1 cellular context compared by ENCODE assay signal in genomic region chr9:133534346-133535284, GRCh38.
TF ChIP-seq lines count a peak whose summit lies in the region.

Gene ADAMTSL2 (plus strand): TSS chr9:133534704. CDS start chr9:133536713, 2,009 bp downstream.

TF ChIP-seq in HepG2, 621 proteins besides CTCF, POLR2A, EP300 and RAD21 (continued from another document and continues in another):
- TF ChIP-seq TFAP4 (IDR thresholded peaks at IDR 0.05; ENCODE audit: borderline replicate concordance, low read depth) (peak; percentile 53; the same call in 1 of the 2 replicates), ZBTB44 (CRISPR knock-in tag; IDR thresholded peaks at IDR 0.05) (no peak), MIER3 (CRISPR knock-in tag; IDR thresholded peaks at IDR 0.05; ENCODE audit: borderline replicate concordance) (no peak), AHDC1 (CRISPR knock-in tag; IDR thresholded peaks at IDR 0.05; ENCODE audit: borderline replicate concordance) (no peak), MXD4 (CRISPR knock-in tag; IDR thresholded peaks at IDR 0.05) (no peak), RFXAP (CRISPR knock-in tag; IDR thresholded peaks at IDR 0.05; ENCODE audit: borderline replicate concordance) (no peak), HNRNPL (IDR thresholded peaks at IDR 0.05; ENCODE audit: low read depth, low read length) (no peak), THAP11 (CRISPR knock-in tag; IDR thresholded peaks at IDR 0.05) (no peak), ZMYM4 (CRISPR knock-in tag; IDR thresholded peaks at IDR 0.05) (0 out of 2 replicates have a peak, but pooled peaks have one; percentile 29), TRAFD1 (CRISPR knock-in tag; IDR thresholded peaks at IDR 0.05; ENCODE audit: borderline replicate concordance) (no peak), MAX (IDR thresholded peaks at IDR 0.05) (peak; percentile 33; the same call in 1 of the 2 replicates), ZFP91 (CRISPR knock-in tag; IDR thresholded peaks at IDR 0.05; ENCODE audit: borderline replicate concordance) (peak; percentile 40; the same call in 1 of the 2 replicates), CSRNP1 (CRISPR knock-in tag; IDR thresholded peaks at IDR 0.05) (0 out of 2 replicates have a peak, but pooled peaks have one; percentile 14), GABPB1 (CRISPR knock-in tag; IDR thresholded peaks at IDR 0.05) (0 out of 2 replicates have a peak, but pooled peaks have one; percentile 1), RFXANK (CRISPR knock-in tag; IDR thresholded peaks at IDR 0.05) (no peak), CAMTA2 (CRISPR knock-in tag; IDR thresholded peaks at IDR 0.05; ENCODE audit: borderline replicate concordance) (no peak), ZNF574 (CRISPR knock-in tag; IDR thresholded peaks at IDR 0.05) (0 out of 2 replicates have a peak, but pooled peaks have one; percentile 29), YEATS4 (CRISPR knock-in tag; IDR thresholded peaks at IDR 0.05; ENCODE audit: borderline replicate concordance) (0 out of 2 replicates have a peak, but pooled peaks have one; percentile 38), RORA (CRISPR knock-in tag; IDR thresholded peaks at IDR 0.05) (no peak), ZBTB39 (CRISPR knock-in tag; IDR thresholded peaks at IDR 0.05) (0 out of 2 replicates have a peak, but pooled peaks have one; percentile 33), NR0B2 (CRISPR knock-in tag; IDR thresholded peaks at IDR 0.05) (no peak), SCMH1 (CRISPR knock-in tag; IDR thresholded peaks at IDR 0.05; ENCODE audit: borderline replicate concordance) (no peak), ZNF777 (CRISPR knock-in tag; IDR thresholded peaks at IDR 0.05) (peak; percentile 64; the same call in 1 of the 2 replicates), FUBP1 (CRISPR knock-in tag; IDR thresholded peaks at IDR 0.05; ENCODE audit: borderline replicate concordance) (no peak), MTF2 (CRISPR knock-in tag; IDR thresholded peaks at IDR 0.05; ENCODE audit: borderline replicate concordance) (peak; percentile 88; the same call in 1 of the 2 replicates), E2F1 (CRISPR knock-in tag; IDR thresholded peaks at IDR 0.05) (peak; percentile 38; the same call in 1 of the 2 replicates), ZNF788 (CRISPR knock-in tag; IDR thresholded peaks at IDR 0.05; ENCODE audit: borderline replicate concordance) (peak; percentile 83; the same call in 1 of the 2 replicates), ZNF749 (CRISPR knock-in tag; IDR thresholded peaks at IDR 0.05; ENCODE audit: borderline replicate concordance) (0 out of 2 replicates have a peak, but pooled peaks have one; percentile 15)
